In the genomic region with DNA sequence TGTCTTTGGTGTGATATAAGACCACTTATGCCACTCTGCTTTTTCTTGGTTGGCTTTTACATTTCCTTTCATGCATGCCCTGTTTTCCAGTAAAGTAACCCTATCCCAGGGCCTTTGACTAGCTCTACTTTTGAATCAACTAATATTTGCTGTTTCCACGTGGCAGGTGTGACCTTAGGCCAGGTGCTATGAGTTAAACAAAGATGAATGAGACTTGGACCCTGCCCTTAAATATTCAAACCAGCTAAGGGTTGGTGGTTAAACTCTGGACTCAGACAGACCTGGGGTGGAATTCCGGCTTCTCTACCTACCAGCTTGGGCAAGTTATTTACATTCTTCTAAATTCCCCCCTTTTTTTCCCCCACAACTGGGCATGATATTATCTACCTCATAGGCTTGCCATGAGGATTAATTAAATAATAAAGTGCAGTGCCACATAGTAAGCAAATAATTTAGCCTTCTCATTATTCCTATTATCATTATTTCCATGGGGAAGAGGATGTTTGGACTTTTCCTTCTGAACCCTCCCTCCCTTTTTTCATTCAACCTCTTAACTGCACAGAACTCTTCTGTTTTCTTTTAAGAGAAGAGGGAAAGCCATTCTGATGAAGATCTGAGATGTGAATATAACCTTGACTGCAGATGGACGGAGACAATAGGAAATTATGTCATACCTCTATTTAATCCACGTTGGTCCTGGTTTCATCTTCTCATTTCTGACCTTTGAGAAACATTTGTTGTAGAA, we compare ENCODE assay signal across 1 cellular context.
TF ChIP-seq lines count a peak whose summit lies in the region.

No MANE protein-coding gene starts in this region.

TF ChIP-seq in HepG2, 621 proteins besides CTCF, POLR2A, EP300 and RAD21 (continued from another document and continues in another):
- TF ChIP-seq, protein P1, sequence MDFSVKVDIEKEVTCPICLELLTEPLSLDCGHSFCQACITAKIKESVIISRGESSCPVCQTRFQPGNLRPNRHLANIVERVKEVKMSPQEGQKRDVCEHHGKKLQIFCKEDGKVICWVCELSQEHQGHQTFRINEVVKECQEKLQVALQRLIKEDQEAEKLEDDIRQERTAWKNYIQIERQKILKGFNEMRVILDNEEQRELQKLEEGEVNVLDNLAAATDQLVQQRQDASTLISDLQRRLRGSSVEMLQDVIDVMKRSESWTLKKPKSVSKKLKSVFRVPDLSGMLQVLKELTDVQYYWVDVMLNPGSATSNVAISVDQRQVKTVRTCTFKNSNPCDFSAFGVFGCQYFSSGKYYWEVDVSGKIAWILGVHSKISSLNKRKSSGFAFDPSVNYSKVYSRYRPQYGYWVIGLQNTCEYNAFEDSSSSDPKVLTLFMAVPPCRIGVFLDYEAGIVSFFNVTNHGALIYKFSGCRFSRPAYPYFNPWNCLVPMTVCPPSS (IDR thresholded peaks at IDR 0.05): no peak
- TF ChIP-seq, protein P2, sequence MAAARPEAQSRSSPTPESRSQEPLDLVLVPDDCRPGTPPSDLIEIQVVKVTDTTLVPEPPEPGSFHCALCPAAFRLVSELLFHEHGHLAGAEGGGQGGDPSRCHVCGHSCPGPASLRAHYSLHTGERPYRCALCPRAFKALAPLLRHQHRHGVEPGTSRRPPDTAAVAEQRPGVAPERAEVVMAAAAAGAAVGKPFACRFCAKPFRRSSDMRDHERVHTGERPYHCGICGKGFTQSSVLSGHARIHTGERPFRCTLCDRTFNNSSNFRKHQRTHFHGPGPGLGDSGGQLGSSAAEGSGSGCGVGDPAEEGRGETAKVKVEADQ (CRISPR knock-in tag; IDR thresholded peaks at IDR 0.05; ENCODE audit: borderline replicate concordance): no peak
- TF ChIP-seq ZNF570 (CRISPR knock-in tag; IDR thresholded peaks at IDR 0.05; ENCODE audit: borderline replicate concordance): no peak; the same call in 1 of the 2 replicates
- TF ChIP-seq, protein P3, sequence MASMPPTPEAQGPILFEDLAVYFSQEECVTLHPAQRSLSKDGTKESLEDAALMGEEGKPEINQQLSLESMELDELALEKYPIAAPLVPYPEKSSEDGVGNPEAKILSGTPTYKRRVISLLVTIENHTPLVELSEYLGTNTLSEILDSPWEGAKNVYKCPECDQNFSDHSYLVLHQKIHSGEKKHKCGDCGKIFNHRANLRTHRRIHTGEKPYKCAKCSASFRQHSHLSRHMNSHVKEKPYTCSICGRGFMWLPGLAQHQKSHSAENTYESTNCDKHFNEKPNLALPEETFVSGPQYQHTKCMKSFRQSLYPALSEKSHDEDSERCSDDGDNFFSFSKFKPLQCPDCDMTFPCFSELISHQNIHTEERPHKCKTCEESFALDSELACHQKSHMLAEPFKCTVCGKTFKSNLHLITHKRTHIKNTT (CRISPR knock-in tag; IDR thresholded peaks at IDR 0.05): no peak
- TF ChIP-seq, protein P4, sequence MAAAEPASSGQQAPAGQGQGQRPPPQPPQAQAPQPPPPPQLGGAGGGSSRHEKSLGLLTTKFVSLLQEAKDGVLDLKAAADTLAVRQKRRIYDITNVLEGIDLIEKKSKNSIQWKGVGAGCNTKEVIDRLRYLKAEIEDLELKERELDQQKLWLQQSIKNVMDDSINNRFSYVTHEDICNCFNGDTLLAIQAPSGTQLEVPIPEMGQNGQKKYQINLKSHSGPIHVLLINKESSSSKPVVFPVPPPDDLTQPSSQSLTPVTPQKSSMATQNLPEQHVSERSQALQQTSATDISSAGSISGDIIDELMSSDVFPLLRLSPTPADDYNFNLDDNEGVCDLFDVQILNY (CRISPR knock-in tag; conservative IDR thresholded peaks at IDR 0.05): no peak
- no peak for TF ChIP-seq ZNF530 (CRISPR knock-in tag; IDR thresholded peaks at IDR 0.05; ENCODE audit: low read depth)
- TF ChIP-seq, protein P5, sequence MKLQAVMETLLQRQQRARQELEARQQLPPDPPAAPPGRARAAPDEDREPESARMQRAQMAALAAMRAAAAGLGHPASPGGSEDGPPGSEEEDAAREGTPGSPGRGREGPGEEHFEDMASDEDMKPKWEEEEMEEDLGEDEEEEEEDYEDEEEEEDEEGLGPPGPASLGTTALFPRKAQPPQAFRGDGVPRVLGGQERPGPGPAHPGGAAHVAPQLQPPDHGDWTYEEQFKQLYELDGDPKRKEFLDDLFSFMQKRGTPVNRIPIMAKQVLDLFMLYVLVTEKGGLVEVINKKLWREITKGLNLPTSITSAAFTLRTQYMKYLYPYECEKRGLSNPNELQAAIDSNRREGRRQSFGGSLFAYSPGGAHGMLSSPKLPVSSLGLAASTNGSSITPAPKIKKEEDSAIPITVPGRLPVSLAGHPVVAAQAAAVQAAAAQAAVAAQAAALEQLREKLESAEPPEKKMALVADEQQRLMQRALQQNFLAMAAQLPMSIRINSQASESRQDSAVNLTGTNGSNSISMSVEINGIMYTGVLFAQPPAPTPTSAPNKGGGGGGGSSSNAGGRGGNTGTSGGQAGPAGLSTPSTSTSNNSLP (IDR thresholded peaks at IDR 0.05; ENCODE audit: low read depth, low read length): peak; percentile 77
- no peak for TF ChIP-seq PHB2 (IDR thresholded peaks at IDR 0.05; ENCODE audit: partially characterized antibody)
- TF ChIP-seq GTF3A (CRISPR knock-in tag; conservative IDR thresholded peaks at IDR 0.05): no peak
- TF ChIP-seq ZNF839 (CRISPR knock-in tag; IDR thresholded peaks at IDR 0.05; ENCODE audit: borderline replicate concordance): no peak; the same call in 1 of the 2 replicates
- TF ChIP-seq ZNF792 (CRISPR knock-in tag; IDR thresholded peaks at IDR 0.05): peak; percentile 89
- TF ChIP-seq HOXA5 (CRISPR knock-in tag; IDR thresholded peaks at IDR 0.05): peak; percentile 94
- peak; percentile 55; the same call in 1 of the 2 replicates for TF ChIP-seq TOPORS (CRISPR knock-in tag; IDR thresholded peaks at IDR 0.05)
- no peak for TF ChIP-seq ZNF563 (CRISPR knock-in tag; IDR thresholded peaks at IDR 0.05)
- TF ChIP-seq, protein P6, sequence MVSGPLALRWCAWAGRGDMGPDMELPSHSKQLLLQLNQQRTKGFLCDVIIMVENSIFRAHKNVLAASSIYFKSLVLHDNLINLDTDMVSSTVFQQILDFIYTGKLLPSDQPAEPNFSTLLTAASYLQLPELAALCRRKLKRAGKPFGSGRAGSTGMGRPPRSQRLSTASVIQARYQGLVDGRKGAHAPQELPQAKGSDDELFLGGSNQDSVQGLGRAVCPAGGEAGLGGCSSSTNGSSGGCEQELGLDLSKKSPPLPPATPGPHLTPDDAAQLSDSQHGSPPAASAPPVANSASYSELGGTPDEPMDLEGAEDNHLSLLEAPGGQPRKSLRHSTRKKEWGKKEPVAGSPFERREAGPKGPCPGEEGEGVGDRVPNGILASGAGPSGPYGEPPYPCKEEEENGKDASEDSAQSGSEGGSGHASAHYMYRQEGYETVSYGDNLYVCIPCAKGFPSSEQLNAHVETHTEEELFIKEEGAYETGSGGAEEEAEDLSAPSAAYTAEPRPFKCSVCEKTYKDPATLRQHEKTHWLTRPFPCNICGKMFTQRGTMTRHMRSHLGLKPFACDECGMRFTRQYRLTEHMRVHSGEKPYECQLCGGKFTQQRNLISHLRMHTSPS (CRISPR knock-in tag; IDR thresholded peaks at IDR 0.05; ENCODE audit: low read depth): peak; percentile 94
- peak; percentile 75; the same call in 1 of the 2 replicates for TF ChIP-seq SP5 (CRISPR knock-in tag; IDR thresholded peaks at IDR 0.05; ENCODE audit: borderline replicate concordance, low read depth)
- TF ChIP-seq, protein P7, sequence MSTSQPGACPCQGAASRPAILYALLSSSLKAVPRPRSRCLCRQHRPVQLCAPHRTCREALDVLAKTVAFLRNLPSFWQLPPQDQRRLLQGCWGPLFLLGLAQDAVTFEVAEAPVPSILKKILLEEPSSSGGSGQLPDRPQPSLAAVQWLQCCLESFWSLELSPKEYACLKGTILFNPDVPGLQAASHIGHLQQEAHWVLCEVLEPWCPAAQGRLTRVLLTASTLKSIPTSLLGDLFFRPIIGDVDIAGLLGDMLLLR (CRISPR knock-in tag; IDR thresholded peaks at IDR 0.05): no peak
- no peak for TF ChIP-seq ZNF547 (CRISPR knock-in tag; IDR thresholded peaks at IDR 0.05)
- no peak; the same call in 1 of the 2 replicates for TF ChIP-seq KLF9 (CRISPR knock-in tag; IDR thresholded peaks at IDR 0.05; ENCODE audit: low read depth)
- TF ChIP-seq, protein P8, sequence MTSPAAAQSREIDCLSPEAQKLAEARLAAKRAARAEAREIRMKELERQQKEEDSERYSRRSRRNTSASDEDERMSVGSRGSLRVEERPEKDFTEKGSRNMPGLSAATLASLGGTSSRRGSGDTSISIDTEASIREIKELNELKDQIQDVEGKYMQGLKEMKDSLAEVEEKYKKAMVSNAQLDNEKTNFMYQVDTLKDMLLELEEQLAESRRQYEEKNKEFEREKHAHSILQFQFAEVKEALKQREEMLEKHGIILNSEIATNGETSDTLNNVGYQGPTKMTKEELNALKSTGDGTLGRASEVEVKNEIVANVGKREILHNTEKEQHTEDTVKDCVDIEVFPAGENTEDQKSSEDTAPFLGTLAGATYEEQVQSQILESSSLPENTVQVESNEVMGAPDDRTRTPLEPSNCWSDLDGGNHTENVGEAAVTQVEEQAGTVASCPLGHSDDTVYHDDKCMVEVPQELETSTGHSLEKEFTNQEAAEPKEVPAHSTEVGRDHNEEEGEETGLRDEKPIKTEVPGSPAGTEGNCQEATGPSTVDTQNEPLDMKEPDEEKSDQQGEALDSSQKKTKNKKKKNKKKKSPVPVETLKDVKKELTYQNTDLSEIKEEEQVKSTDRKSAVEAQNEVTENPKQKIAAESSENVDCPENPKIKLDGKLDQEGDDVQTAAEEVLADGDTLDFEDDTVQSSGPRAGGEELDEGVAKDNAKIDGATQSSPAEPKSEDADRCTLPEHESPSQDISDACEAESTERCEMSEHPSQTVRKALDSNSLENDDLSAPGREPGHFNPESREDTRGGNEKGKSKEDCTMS (CRISPR knock-in tag; conservative IDR thresholded peaks at IDR 0.05): no peak
- TF ChIP-seq, protein P9, sequence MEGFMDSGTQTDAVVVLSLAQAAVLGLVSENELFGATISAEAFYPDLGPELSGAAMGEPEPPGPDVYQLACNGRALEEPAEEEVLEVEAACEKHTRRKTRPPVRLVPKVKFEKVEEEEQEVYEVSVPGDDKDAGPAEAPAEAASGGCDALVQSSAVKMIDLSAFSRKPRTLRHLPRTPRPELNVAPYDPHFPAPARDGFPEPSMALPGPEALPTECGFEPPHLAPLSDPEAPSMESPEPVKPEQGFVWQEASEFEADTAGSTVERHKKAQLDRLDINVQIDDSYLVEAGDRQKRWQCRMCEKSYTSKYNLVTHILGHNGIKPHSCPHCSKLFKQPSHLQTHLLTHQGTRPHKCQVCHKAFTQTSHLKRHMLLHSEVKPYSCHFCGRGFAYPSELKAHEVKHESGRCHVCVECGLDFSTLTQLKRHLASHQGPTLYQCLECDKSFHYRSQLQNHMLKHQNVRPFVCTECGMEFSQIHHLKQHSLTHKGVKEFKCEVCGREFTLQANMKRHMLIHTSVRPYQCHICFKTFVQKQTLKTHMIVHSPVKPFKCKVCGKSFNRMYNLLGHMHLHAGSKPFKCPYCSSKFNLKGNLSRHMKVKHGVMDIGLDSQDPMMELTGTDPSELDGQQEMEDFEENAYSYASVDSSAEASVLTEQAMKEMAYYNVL (CRISPR knock-in tag; IDR thresholded peaks at IDR 0.05; ENCODE audit: borderline replicate concordance): peak; percentile 98
- TF ChIP-seq, protein P10, sequence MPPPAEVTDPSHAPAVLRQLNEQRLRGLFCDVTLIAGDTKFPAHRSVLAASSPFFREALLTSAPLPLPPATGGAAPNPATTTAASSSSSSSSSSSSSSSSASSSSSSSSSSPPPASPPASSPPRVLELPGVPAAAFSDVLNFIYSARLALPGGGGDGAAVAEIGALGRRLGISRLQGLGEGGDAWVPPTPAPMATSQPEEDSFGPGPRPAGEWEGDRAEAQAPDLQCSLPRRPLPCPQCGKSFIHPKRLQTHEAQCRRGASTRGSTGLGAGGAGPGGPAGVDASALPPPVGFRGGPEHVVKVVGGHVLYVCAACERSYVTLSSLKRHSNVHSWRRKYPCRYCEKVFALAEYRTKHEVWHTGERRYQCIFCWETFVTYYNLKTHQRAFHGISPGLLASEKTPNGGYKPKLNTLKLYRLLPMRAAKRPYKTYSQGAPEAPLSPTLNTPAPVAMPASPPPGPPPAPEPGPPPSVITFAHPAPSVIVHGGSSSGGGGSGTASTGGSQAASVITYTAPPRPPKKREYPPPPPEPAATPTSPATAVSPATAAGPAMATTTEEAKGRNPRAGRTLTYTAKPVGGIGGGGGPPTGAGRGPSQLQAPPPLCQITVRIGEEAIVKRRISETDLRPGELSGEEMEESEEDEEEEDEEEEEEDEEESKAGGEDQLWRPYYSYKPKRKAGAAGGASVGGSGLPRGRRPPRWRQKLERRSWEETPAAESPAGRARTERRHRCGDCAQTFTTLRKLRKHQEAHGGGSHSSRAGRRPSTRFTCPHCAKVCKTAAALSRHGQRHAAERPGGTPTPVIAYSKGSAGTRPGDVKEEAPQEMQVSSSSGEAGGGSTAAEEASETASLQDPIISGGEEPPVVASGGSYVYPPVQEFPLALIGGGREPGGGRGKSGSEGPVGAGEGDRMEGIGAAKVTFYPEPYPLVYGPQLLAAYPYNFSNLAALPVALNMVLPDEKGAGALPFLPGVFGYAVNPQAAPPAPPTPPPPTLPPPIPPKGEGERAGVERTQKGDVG (CRISPR knock-in tag; IDR thresholded peaks at IDR 0.05; ENCODE audit: borderline replicate concordance): no peak; the same call in 1 of the 2 replicates
- TF ChIP-seq, protein P11, sequence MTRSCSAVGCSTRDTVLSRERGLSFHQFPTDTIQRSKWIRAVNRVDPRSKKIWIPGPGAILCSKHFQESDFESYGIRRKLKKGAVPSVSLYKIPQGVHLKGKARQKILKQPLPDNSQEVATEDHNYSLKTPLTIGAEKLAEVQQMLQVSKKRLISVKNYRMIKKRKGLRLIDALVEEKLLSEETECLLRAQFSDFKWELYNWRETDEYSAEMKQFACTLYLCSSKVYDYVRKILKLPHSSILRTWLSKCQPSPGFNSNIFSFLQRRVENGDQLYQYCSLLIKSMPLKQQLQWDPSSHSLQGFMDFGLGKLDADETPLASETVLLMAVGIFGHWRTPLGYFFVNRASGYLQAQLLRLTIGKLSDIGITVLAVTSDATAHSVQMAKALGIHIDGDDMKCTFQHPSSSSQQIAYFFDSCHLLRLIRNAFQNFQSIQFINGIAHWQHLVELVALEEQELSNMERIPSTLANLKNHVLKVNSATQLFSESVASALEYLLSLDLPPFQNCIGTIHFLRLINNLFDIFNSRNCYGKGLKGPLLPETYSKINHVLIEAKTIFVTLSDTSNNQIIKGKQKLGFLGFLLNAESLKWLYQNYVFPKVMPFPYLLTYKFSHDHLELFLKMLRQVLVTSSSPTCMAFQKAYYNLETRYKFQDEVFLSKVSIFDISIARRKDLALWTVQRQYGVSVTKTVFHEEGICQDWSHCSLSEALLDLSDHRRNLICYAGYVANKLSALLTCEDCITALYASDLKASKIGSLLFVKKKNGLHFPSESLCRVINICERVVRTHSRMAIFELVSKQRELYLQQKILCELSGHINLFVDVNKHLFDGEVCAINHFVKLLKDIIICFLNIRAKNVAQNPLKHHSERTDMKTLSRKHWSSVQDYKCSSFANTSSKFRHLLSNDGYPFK (CRISPR knock-in tag; IDR thresholded peaks at IDR 0.05; ENCODE audit: borderline replicate concordance): no peak
- no peak for TF ChIP-seq NFIB (CRISPR knock-in tag; IDR thresholded peaks at IDR 0.05; ENCODE audit: borderline replicate concordance)
- peak; percentile 97 for TF ChIP-seq HMG20A (CRISPR knock-in tag; IDR thresholded peaks at IDR 0.05; ENCODE audit: borderline replicate concordance)
- TF ChIP-seq FOXC1 (CRISPR knock-in tag; IDR thresholded peaks at IDR 0.05; ENCODE audit: borderline replicate concordance): peak; percentile 70; the same call in 1 of the 2 replicates
- TF ChIP-seq PHF20 (CRISPR knock-in tag; IDR thresholded peaks at IDR 0.05): no peak
- no peak for TF ChIP-seq SMARCC2 (IDR thresholded peaks at IDR 0.05)
- peak; percentile 90 for TF ChIP-seq HNRNPL (IDR thresholded peaks at IDR 0.05; ENCODE audit: low read depth, low read length)
- TF ChIP-seq, protein P12, sequence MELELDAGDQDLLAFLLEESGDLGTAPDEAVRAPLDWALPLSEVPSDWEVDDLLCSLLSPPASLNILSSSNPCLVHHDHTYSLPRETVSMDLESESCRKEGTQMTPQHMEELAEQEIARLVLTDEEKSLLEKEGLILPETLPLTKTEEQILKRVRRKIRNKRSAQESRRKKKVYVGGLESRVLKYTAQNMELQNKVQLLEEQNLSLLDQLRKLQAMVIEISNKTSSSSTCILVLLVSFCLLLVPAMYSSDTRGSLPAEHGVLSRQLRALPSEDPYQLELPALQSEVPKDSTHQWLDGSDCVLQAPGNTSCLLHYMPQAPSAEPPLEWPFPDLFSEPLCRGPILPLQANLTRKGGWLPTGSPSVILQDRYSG (CRISPR knock-in tag; IDR thresholded peaks at IDR 0.05): peak; percentile 76; the same call in 1 of the 2 replicates
